In genomic region chr9:70413427-70413797, GRCh38 we compare ENCODE assay signal across 7 cellular contexts. TPM values are rescaled to one million over a fixed set of nuclear protein-coding genes. Genes with fewer than 3 reads are reported as not detected.
DNase-seq lines count a peak whose midpoint lies in the region; ATAC-seq and TF ChIP-seq lines count a peak whose summit lies in the region.

No MANE protein-coding gene starts in this region.

- peak overlapping the region; percentile 100 for H3K9ac ChIP-seq in fibroblast of lung (ENCODE audit: insufficient read depth, low read length)

- H3K9me3 ChIP-seq in fibroblast of lung (ENCODE audit: control insufficient read depth, insufficient read depth, low read depth, low read length) = no peaks in the 10 kb centered on the region
- peaks cover 4% of the 10 kb centered on the region for H3K9me3 ChIP-seq in neuron (ENCODE audit: low read length)

- no peaks in the 10 kb centered on the region for H4K20me1 ChIP-seq in fibroblast of lung (ENCODE audit: control insufficient read depth, extremely low read depth, insufficient read depth, low read length)

- DNase-seq in GM20000 (ENCODE audit: low spot score) (peak; percentile 70), fibroblast of lung (ENCODE audit: low read depth in 2 of 2) (no peak), COLO829 (ENCODE audit: low spot score) (no peak)

- no peaks in the 10 kb centered on the region for H3K27me3 ChIP-seq in fibroblast of lung (ENCODE audit: control insufficient read depth, insufficient read depth, low read length)
- H3K27me3 ChIP-seq in neuron (ENCODE audit: insufficient read depth, low read length) = peaks cover 60% of the 10 kb centered on the region

- peak overlapping the region; percentile 85 for H3K4me2 ChIP-seq in fibroblast of lung (ENCODE audit: extremely low read depth, insufficient read depth, low read length)

- H3K4me3 ChIP-seq in GM08714 (ENCODE audit: low read length) (peak overlapping the region; percentile 73), fibroblast of lung (replicated peaks in 1 of 4; ENCODE audit: control extremely low read depth in 1 of 4, insufficient read depth in 1 of 4, low read depth in 3 of 4, low read length in 4 of 4) (peak overlapping the region; percentile 64 to 97 (median 96)), neuron (ENCODE audit: low read length) (peak overlapping the region; percentile 49)

- peaks cover 17% of the 10 kb centered on the region for H3K4me1 ChIP-seq in fibroblast of lung (ENCODE audit: control insufficient read depth, extremely low read depth, insufficient read depth, low read length)
- peaks cover 9% of the 10 kb centered on the region for H3K4me1 ChIP-seq in neuron (ENCODE audit: insufficient read depth, low read length)

- TF ChIP-seq CTCF in GM20000 (IDR thresholded peaks at IDR 0.05; ENCODE audit: extremely low read depth, missing control alignments) = no peak
- TF ChIP-seq CTCF in fibroblast of lung (conservative IDR thresholded peaks at IDR 0.05 in 1 of 2, IDR thresholded peaks at IDR 0.05 in 1 of 2; ENCODE audit: low read depth in 1 of 2, low read length in 2 of 2) = no peak

- H3K36me3 ChIP-seq in fibroblast of lung (ENCODE audit: control insufficient read depth, insufficient read depth, low read length) (no peaks in the 10 kb centered on the region), neuron (ENCODE audit: insufficient read depth, low read length) (no peaks in the 10 kb centered on the region)

- peak; percentile 16 for ATAC-seq in HG03520 (IDR thresholded peaks at IDR 0.05; ENCODE audit: unreplicated experiment)
- ATAC-seq in activated CD4-positive, CD25-positive, alpha-beta regulatory T cell treated with anti-CD3 and anti-CD28 coated beads, Interleukin-2, amount 50 U/mL, for 24 hours = peak; percentile 9 to 30

- peaks cover 33% of the 10 kb centered on the region for H3K79me2 ChIP-seq in fibroblast of lung (ENCODE audit: control insufficient read depth, insufficient read depth, low read length)

- peak overlapping the region; percentile 99 for H3K27ac ChIP-seq in fibroblast of lung (ENCODE audit: insufficient read depth, low read length)

- H2AFZ ChIP-seq in fibroblast of lung (ENCODE audit: low read length) = no peak overlapping the region
- peak overlapping the region; percentile 64 for H2AFZ ChIP-seq in neuron (ENCODE audit: low read depth, low read length)

RNA-seq across cellular contexts. Expression of gene KLF9, which starts 1.0 kb away (rescaled TPM):
- 27.6 and 29.5 TPM in 2 replicates for total RNA-seq in fibroblast of lung
- 8.3 and 27.0 TPM in 2 replicates for polyA plus RNA-seq in fibroblast of lung
- 6.2 and 19.1 TPM in 2 replicates for polyA plus RNA-seq in fibroblast of lung (2012)
- polyA minus RNA-seq in fibroblast of lung (ENCODE audit: low replicate concordance) = 6.0 and 10.8 TPM in 2 replicates
